ENCODE assay signal across 8 cellular contexts in genomic region chr2:130372833-130373807, GRCh38. TPM values are rescaled to one million over a fixed set of nuclear protein-coding genes. Genes with fewer than 3 reads are reported as not detected.
DNase-seq lines count a peak whose midpoint lies in the region; ATAC-seq and TF ChIP-seq lines count a peak whose summit lies in the region.

No MANE protein-coding gene starts in this region.

- peaks cover 99% of the 10 kb centered on the region for H3K36me3 ChIP-seq in DOHH2 (ENCODE audit: control insufficient read depth, low read length)

- peak overlapping the region in 4 of 5 experiments; percentile 55 to 78 (median 72) for H3K27ac Mint-ChIP-seq in brain

- peaks cover 72% of the 10 kb centered on the region for H3F3A ChIP-seq in DOHH2 (ENCODE audit: control insufficient read depth, insufficient read depth)

- TF ChIP-seq CTCF in DOHH2 (IDR thresholded peaks at IDR 0.05; ENCODE audit: low read depth, low read length, poor library complexity, severe bottlenecking) (peak; percentile 9), brain (conservative IDR thresholded peaks at IDR 0.05) (peak; percentile 34 to 65)

- H3K27me3 Mint-ChIP-seq in brain: peaks cover 3% of the 10 kb centered on the region

- H3K27ac ChIP-seq in DOHH2 (ENCODE audit: low read depth, low read length): peak overlapping the region; percentile 99

- H3K9me3 ChIP-seq in DOHH2 (ENCODE audit: control insufficient read depth, insufficient read depth, low read length) (no peaks in the 10 kb centered on the region), mononuclear cell (ENCODE audit: low read depth, low read length) (no peaks in the 10 kb centered on the region)

- H3K27me3 ChIP-seq in DOHH2 (ENCODE audit: control insufficient read depth, low read length) (no peaks in the 10 kb centered on the region), mononuclear cell (ENCODE audit: insufficient read depth, low read length) (no peaks in the 10 kb centered on the region)

- peaks cover 84% of the 10 kb centered on the region for H3K4me1 ChIP-seq in DOHH2 (ENCODE audit: control insufficient read depth, low read length)
- H3K4me1 ChIP-seq in mononuclear cell (ENCODE audit: insufficient read depth, low read length): peaks cover 83% of the 10 kb centered on the region

- H4K20me1 ChIP-seq in DOHH2 (ENCODE audit: control insufficient read depth, insufficient read depth, low read depth, low read length): no peaks in the 10 kb centered on the region

- H3K4me2 ChIP-seq in DOHH2 (ENCODE audit: low read length): peak overlapping the region; percentile 97

- ATAC-seq in HG03045 (IDR thresholded peaks at IDR 0.05; ENCODE audit: unreplicated experiment): peak; percentile 3

- H3K4me3 ChIP-seq in DOHH2 (ENCODE audit: low read length) (peak overlapping the region; percentile 96), mononuclear cell (ENCODE audit: low read length) (peak overlapping the region; percentile 72)

- DNase-seq in NCI-H526 (lab: John Stamatoyannopoulos, UW) (no peak), NCI-H1417 treated with DMSO at 0.1 percent for 48 hours (lab: John Stamatoyannopoulos, UW) (no peak), NCI-H2196 (lab: John Stamatoyannopoulos, UW; ENCODE audit: unreplicated experiment) (no peak), COR-L47 (lab: John Stamatoyannopoulos, UW) (no peak)

- H3K4me3 Mint-ChIP-seq in brain: peak overlapping the region; percentile 84 to 96 (median 90)

- H3K4me1 Mint-ChIP-seq in brain: peaks cover 32% of the 10 kb centered on the region

- no peaks in the 10 kb centered on the region for H3K9me2 ChIP-seq in DOHH2 (replicated peaks; ENCODE audit: control insufficient read depth, low read length)

- peaks cover 96% of the 10 kb centered on the region for H3K79me2 ChIP-seq in DOHH2 (ENCODE audit: control insufficient read depth, low read length)

- H3K36me3 Mint-ChIP-seq in brain: peaks cover 16% of the 10 kb centered on the region

- peaks cover 0 to 3% (median 0%) of the 10 kb centered on the region in 5 experiments for H3K9me3 Mint-ChIP-seq in brain

RNA-seq across cellular contexts. Expression of gene PTPN18, which starts 17.3 kb away (rescaled TPM):
- 55.9 TPM for polyA plus RNA-seq in brain (ENCODE audit: insufficient read depth, low read depth, low replicate concordance)
- 68.2 TPM for total RNA-seq in mononuclear cell

RNA-seq across cellular contexts. Expression of gene IMP4, which starts 30.4 kb away (rescaled TPM):
- 63.0 TPM for polyA plus RNA-seq in brain (ENCODE audit: insufficient read depth, low read depth, low replicate concordance)
- 55.6 TPM for total RNA-seq in mononuclear cell
